In genomic region chr11:65116370-65117205, GRCh38 we compare ENCODE assay signal across 1 cellular context.
TF ChIP-seq lines count a peak whose summit lies in the region.

No MANE protein-coding gene starts in this region.

TF ChIP-seq in GM12878, 131 proteins besides CTCF, POLR2A, EP300 and RAD21:
- TF ChIP-seq BCL3 (IDR thresholded peaks at IDR 0.05; ENCODE audit: borderline replicate concordance, insufficient read depth, low read depth, low read length, poor library complexity, severe bottlenecking), result peak; percentile 9
- no peak for TF ChIP-seq CHD4 (IDR thresholded peaks at IDR 0.05)
TF ChIP-seq in GM12878: peak in this region for 1.
